Comparison of ENCODE assay signal across 24 cellular contexts in genomic region chr2:61713457-61713856, GRCh38.
DNase-seq lines count a peak whose midpoint lies in the region; ATAC-seq, FAIRE-seq and TF ChIP-seq lines count a peak whose summit lies in the region.
"Had no signal": no experiment of that assay in that cellular context is flagged by ENCODE, and none has a peak within 500 bp of the region (broad histone marks: within the 10 kb centered on the region; RNA-seq: fewer than 3 reads in every experiment).

No MANE protein-coding gene starts in this region.

- no peaks in the 10 kb centered on the region for H4K20me1 ChIP-seq in astrocyte (ENCODE audit: insufficient read depth, low read length)
- H4K20me1 ChIP-seq in HepG2 (ENCODE audit: insufficient read depth, low read length), result no peaks in the 10 kb centered on the region
- H4K20me1 ChIP-seq: BLaER1 had no signal

- POLR2A ChIA-PET in HepG2 (lab: Yijun Ruan, JAX), result no interaction called here

- CTCF ChIA-PET in HepG2 (lab: Yijun Ruan, JAX; ENCODE audit: low intra/inter-chr PET ratio, low total read pairs), result no interaction called here

- H3K4me3 ChIP-seq in astrocyte (ENCODE audit: insufficient read depth, low read depth, low read length) (no peak overlapping the region), heart left ventricle (no peak overlapping the region), HepG2 (replicated peaks in 1 of 3; ENCODE audit: insufficient read depth in 1 of 3, low read depth in 2 of 3, low read length in 3 of 3) (no peak overlapping the region), skeletal muscle tissue (ENCODE audit: low read length in 3 of 3) (no peak overlapping the region), small intestine (ENCODE audit: low read depth in 1 of 2, low read length in 2 of 2) (no peak overlapping the region)
- H3K4me3 ChIP-seq: BLaER1 had no signal

- TF ChIP-seq EP300 in HepG2 (IDR thresholded peaks at IDR 0.05; ENCODE audit: low read depth in 2 of 2, low read length in 2 of 2), result no peak
- TF ChIP-seq EP300 in HepG2 (CRISPR knock-in tag; IDR thresholded peaks at IDR 0.05; ENCODE audit: borderline replicate concordance), result no peak

- no peak for TF ChIP-seq POLR2A in heart left ventricle (IDR thresholded peaks at IDR 0.05)
- no peak for TF ChIP-seq POLR2A in HepG2 (IDR thresholded peaks at IDR 0.05; ENCODE audit: insufficient read depth in 1 of 2, low read depth in 2 of 2, low read length in 2 of 2)

- no peaks in the 10 kb centered on the region for H3K79me2 ChIP-seq in astrocyte (ENCODE audit: insufficient read depth, low read length)
- H3K79me2 ChIP-seq in HepG2 (ENCODE audit: insufficient read depth, low read length), result no peaks in the 10 kb centered on the region

- H3K9me3 Mint-ChIP-seq in astrocyte (ENCODE audit: unreplicated experiment), result no peaks in the 10 kb centered on the region
- H3K9me3 Mint-ChIP-seq: CD4-positive, alpha-beta memory T cell had no signal

- TF ChIP-seq CTCF in astrocyte (IDR thresholded peaks at IDR 0.05; ENCODE audit: insufficient read depth, low read depth, low read length) (no peak), heart left ventricle (IDR thresholded peaks at IDR 0.05) (no peak), HepG2 (CRISPR knock-in tag; IDR thresholded peaks at IDR 0.05) (no peak)

- H3K4me2 ChIP-seq in astrocyte (ENCODE audit: low read length), result no peak overlapping the region
- no peak overlapping the region for H3K4me2 ChIP-seq in HepG2 (ENCODE audit: low read depth, low read length)
- H3K4me2 ChIP-seq: BLaER1 had no signal

- FAIRE-seq in astrocyte (lab: Jason Lieb, UNC) (no peak), HepG2 (lab: Jason Lieb, UNC) (no peak), small intestine (lab: Jason Lieb, UNC) (no peak)
- FAIRE-seq: GM12892, GM18507 had no signal

- no peak for DNase-seq in astrocyte (ENCODE audit: low read depth)
- DNase-seq in heart left ventricle, result peak in 1 of 5 donors; percentile 53
- no peak for DNase-seq in HepG2 (ENCODE audit: low spot score)
- DNase-seq in HUDEP-2 (lab: John Stamatoyannopoulos, UW; ENCODE audit: unreplicated experiment in 76 of 76), result no peak
- DNase-seq in small intestine, result no peak
- DNase-seq in DMS153 (lab: John Stamatoyannopoulos, UW), result no peak
- DNase-seq: Calu3; CD4-positive, alpha-beta memory T cell; DMS53; EL; HCEC 1CT; KG1; NCI-H1105 treated with DMSO at 0.1 percent for 48 hours; NCI-H1694; NCI-H2081 treated with DMSO at 0.1 percent for 48 hours; NCI-H510A; NCI-H748 treated with DMSO at 0.1 percent for 48 hours; NK-92 treated with Interleukin-12 subunit alpha and Interleukin-12 subunit beta, amount 100 ng/mL, for 24 hours; SIG-M5 had no signal

- WGBS in heart left ventricle, 4 donors, result 55 to 68% (median 60%) methylated on average over 6 of the region's 6 CpGs
- 21% methylated on average over 6 of the region's 6 CpGs for WGBS in HepG2 (ENCODE audit: low lambda C conversion rate)
- 56 to 67% (median 64%) methylated on average over 6 of the region's 6 CpGs for WGBS in small intestine, 3 donors

- H3K27me3 ChIP-seq in astrocyte (ENCODE audit: insufficient read depth, low read length) (no peaks in the 10 kb centered on the region), heart left ventricle (no peaks in the 10 kb centered on the region), HepG2 (ENCODE audit: control insufficient read depth in 1 of 2, insufficient read depth in 2 of 2, low read length in 2 of 2) (0 out of 5 replicates have a peak, but pooled peaks cover 1 to 3% of the 10 kb centered on the region in 2 experiments), skeletal muscle tissue (ENCODE audit: control insufficient read depth in 3 of 3, insufficient read depth in 3 of 3, low read length in 3 of 3) (no peaks in the 10 kb centered on the region), small intestine (ENCODE audit: control insufficient read depth in 2 of 2, insufficient read depth in 2 of 2, low read length in 2 of 2) (no peaks in the 10 kb centered on the region)
- H3K27me3 ChIP-seq: BLaER1 had no signal

- peak overlapping the region; percentile 26 for H2AFZ ChIP-seq in astrocyte (ENCODE audit: low read depth, low read length)
- H2AFZ ChIP-seq in HepG2 (ENCODE audit: low read length), result no peak overlapping the region

- H3K36me3 ChIP-seq in astrocyte (ENCODE audit: insufficient read depth, low read length) (no peaks in the 10 kb centered on the region), heart left ventricle (no peaks in the 10 kb centered on the region), HepG2 (replicated peaks in 1 of 2; ENCODE audit: control insufficient read depth in 1 of 2, insufficient read depth in 2 of 2, low read length in 2 of 2) (no peaks in the 10 kb centered on the region), skeletal muscle tissue (ENCODE audit: control insufficient read depth in 3 of 3, insufficient read depth in 3 of 3, low read length in 3 of 3) (no peaks in the 10 kb centered on the region), small intestine (ENCODE audit: control insufficient read depth in 2 of 2, insufficient read depth in 2 of 2, low read length in 2 of 2) (no peaks in the 10 kb centered on the region)
- H3K36me3 ChIP-seq: BLaER1 had no signal

- no peak overlapping the region for H3K4me3 Mint-ChIP-seq in astrocyte (ENCODE audit: unreplicated experiment)
- H3K4me3 Mint-ChIP-seq: CD4-positive, alpha-beta memory T cell had no signal

- intact Hi-C loops in heart left ventricle (cut with DNase I), result loop anchor here in 2 of 10 donors (5.0 kb wide), 2 partner anchors 49 to 176 kb away; partner anchors contain the start of gene XPO1 (in 1 of the 2)
- intact Hi-C loops in HepG2 (cut with micrococcal nuclease; ENCODE audit: unreplicated experiment), result no loop called here

- TF ChIP-seq RAD21 in HepG2 (CRISPR knock-in tag; IDR thresholded peaks at IDR 0.05), result no peak

- peak; percentile 71 to 85 (median 80) for ATAC-seq in heart left ventricle
- no peak for ATAC-seq in HepG2
- ATAC-seq: SK-N-SH treated with all-trans-retinoic acid at 6 μM for 48 hours had no signal

- no TSS peak for BruUV-seq in HepG2 (replicated peaks; lab: Mats Ljungman, UMichigan)

- no peaks in the 10 kb centered on the region for H3K36me3 Mint-ChIP-seq in astrocyte (ENCODE audit: low read depth, unreplicated experiment)
- H3K36me3 Mint-ChIP-seq: CD4-positive, alpha-beta memory T cell had no signal

- H3K9me3 ChIP-seq in astrocyte (ENCODE audit: insufficient read depth, low read depth, low read length), result no peaks in the 10 kb centered on the region
- H3K9me3 ChIP-seq in heart left ventricle, result no peaks in the 10 kb centered on the region
- no peaks in the 10 kb centered on the region for H3K9me3 ChIP-seq in HepG2 (ENCODE audit: low read length)
- H3K9me3 ChIP-seq in skeletal muscle tissue (ENCODE audit: control insufficient read depth in 3 of 3, low read length in 3 of 3), result no peaks in the 10 kb centered on the region
- H3K9me3 ChIP-seq in small intestine (ENCODE audit: control insufficient read depth, low read depth), result no peaks in the 10 kb centered on the region
- H3K9me3 ChIP-seq: BLaER1 had no signal

- in situ Hi-C loops in HepG2 (cut with HindIII; ENCODE audit: extremely low pct_ligation_motif_present, low pct_unique_long_range_greater_than_20kb), result no loop called here

- no peak overlapping the region for H3K27ac Mint-ChIP-seq in astrocyte (ENCODE audit: unreplicated experiment)
- H3K27ac Mint-ChIP-seq: CD4-positive, alpha-beta memory T cell had no signal

- no peaks in the 10 kb centered on the region for H3K4me1 ChIP-seq in astrocyte (ENCODE audit: insufficient read depth, low read length)
- H3K4me1 ChIP-seq in heart left ventricle, result peaks cover 0 to 19% (median 0%) of the 10 kb centered on the region in 12 donors
- H3K4me1 ChIP-seq in HepG2 (ENCODE audit: insufficient read depth, low read length), result peaks cover 19% of the 10 kb centered on the region
- peaks cover 23 to 26% (median 23%) of the 10 kb centered on the region in 3 donors for H3K4me1 ChIP-seq in skeletal muscle tissue (ENCODE audit: control insufficient read depth in 3 of 3, insufficient read depth in 3 of 3, low read length in 3 of 3)
- H3K4me1 ChIP-seq in small intestine (ENCODE audit: control insufficient read depth in 2 of 2, insufficient read depth in 1 of 2, low read depth in 1 of 2, low read length in 1 of 2), result no peaks in the 10 kb centered on the region

- H3K27me3 Mint-ChIP-seq in astrocyte (ENCODE audit: low read depth, unreplicated experiment), result peaks cover 7% of the 10 kb centered on the region
- H3K27me3 Mint-ChIP-seq: CD4-positive, alpha-beta memory T cell had no signal

- H3K9ac ChIP-seq in astrocyte (ENCODE audit: low read length), result no peak overlapping the region
- no peak overlapping the region for H3K9ac ChIP-seq in HepG2 (ENCODE audit: insufficient read depth, low read depth, low read length)
- H3K9ac ChIP-seq in skeletal muscle tissue (ENCODE audit: low read depth in 1 of 3, low read length in 3 of 3), result peak overlapping the region in 1 of 3 donors; percentile 57
- H3K9ac ChIP-seq: BLaER1 had no signal

- H3K27ac ChIP-seq in astrocyte (ENCODE audit: low read depth, low read length), result no peak overlapping the region
- peak overlapping the region in 9 of 12 donors; percentile 41 to 93 (median 65) for H3K27ac ChIP-seq in heart left ventricle
- H3K27ac ChIP-seq in HepG2 (ENCODE audit: extremely low read length, insufficient read depth, low read length), result no peak overlapping the region
- H3K27ac ChIP-seq in skeletal muscle tissue (ENCODE audit: low read depth, low read length), result peak overlapping the region; percentile 61
- no peak overlapping the region for H3K27ac ChIP-seq in small intestine (ENCODE audit: low read depth in 1 of 2, low read length in 1 of 2)
- H3K27ac ChIP-seq: BLaER1 had no signal

- no peaks in the 10 kb centered on the region for H3K4me1 Mint-ChIP-seq in astrocyte (ENCODE audit: low read depth, unreplicated experiment)
- H3K4me1 Mint-ChIP-seq: CD4-positive, alpha-beta memory T cell had no signal

TF ChIP-seq in HepG2, 621 proteins besides CTCF, POLR2A, EP300 and RAD21 (continues in another document):
- TF ChIP-seq MXI1 (IDR thresholded peaks at IDR 0.05; ENCODE audit: borderline replicate concordance, low read depth, low read length) (no peak), ZFP36L1 (CRISPR knock-in tag; IDR thresholded peaks at IDR 0.05) (no peak), MNT (IDR thresholded peaks at IDR 0.05) (no peak), NR2F6 (IDR thresholded peaks at IDR 0.05) (no peak), NR2F6 (CRISPR knock-in tag; IDR thresholded peaks at IDR 0.05) (no peak), DR1 (CRISPR knock-in tag; IDR thresholded peaks at IDR 0.05) (no peak)

Comparison
In these comparisons a context has a peak if more than half of its experiments do, and no peak if none do; other contexts are left out.
1. H3K27ac ChIP-seq: peak in heart left ventricle (9 of 12) and skeletal muscle tissue (single experiment); none in astrocyte (single experiment), HepG2 (single experiment) and small intestine (0 of 2).